In genomic region chr5:123856736-123857135, GRCh38 we compare ENCODE assay signal across 20 cellular contexts.
"Had no signal": no experiment of that assay in that cellular context is flagged by ENCODE, and none has a peak within 500 bp of the region (broad histone marks: within the 10 kb centered on the region; RNA-seq: fewer than 3 reads in every experiment).

No MANE protein-coding gene starts in this region.

- H3K9me3 ChIP-seq: lower lobe of right lung, thoracic aorta had no signal

- H3K27ac ChIP-seq: left lung, lower lobe of right lung, parathyroid adenoma, thoracic aorta had no signal

- H3K4me3 ChIP-seq: left lung, lower lobe of right lung, thoracic aorta had no signal

- H2AFZ ChIP-seq: parathyroid adenoma had no signal

- H3K27me3 ChIP-seq: left lung had no signal

- H3K4me1 ChIP-seq: left lung, lower lobe of right lung, parathyroid adenoma had no signal

- DNase-seq: activated CD4-positive, alpha-beta memory T cell treated with anti-CD3 and anti-CD28 coated beads for 36 hours; activated CD4-positive, alpha-beta T cell treated with anti-CD3 and anti-CD28 coated beads, Interleukin-2, amount 10 ng/mL, durations not matched to agents 24 days and 14 days; activated CD4-positive, CD25-positive, alpha-beta regulatory T cell treated with anti-CD3 and anti-CD28 coated beads, Interleukin-2, amount 50 U/mL, for 72 hours; activated CD8-positive, alpha-beta memory T cell treated with anti-CD3 and anti-CD28 coated beads, Interleukin-2, amount 50 U/mL, for 4 hours; activated effector memory CD4-positive, alpha-beta T cell treated with anti-CD3 and anti-CD28 coated beads, Interleukin-2, amount 50 U/mL, for 16 hours; activated naive CD4-positive, alpha-beta T cell treated with anti-CD3 and anti-CD28 coated beads for 36 hours; activated T-cell treated with anti-CD3 and anti-CD28 coated beads, Interleukin-2, amount 50 U/mL, for 1 hour; endodermal cell; head of caudate nucleus; left lung; lower lobe of right lung; naive thymus-derived CD4-positive, alpha-beta T cell; nucleus accumbens; right cardiac atrium; stimulated activated CD4-positive, alpha-beta T cell treated with anti-CD3 and anti-CD28 coated beads, Interleukin-4, amount 100 ng/mL, for 1 hour; T-helper 17 cell; T1000; trophoblast cell had no signal

- H3K36me3 ChIP-seq: left lung, lower lobe of right lung, thoracic aorta had no signal

- H3K9ac ChIP-seq: parathyroid adenoma had no signal

- H3K79me2 ChIP-seq: parathyroid adenoma had no signal
